ENCODE assay signal across 1 cellular context in genomic region chr17:42281571-42282096, GRCh38.
TF ChIP-seq lines count a peak whose summit lies in the region.

No MANE protein-coding gene starts in this region.

TF ChIP-seq in K562, 482 proteins besides CTCF, POLR2A, EP300 and RAD21 (continued from another document):
- TF ChIP-seq, protein P1, sequence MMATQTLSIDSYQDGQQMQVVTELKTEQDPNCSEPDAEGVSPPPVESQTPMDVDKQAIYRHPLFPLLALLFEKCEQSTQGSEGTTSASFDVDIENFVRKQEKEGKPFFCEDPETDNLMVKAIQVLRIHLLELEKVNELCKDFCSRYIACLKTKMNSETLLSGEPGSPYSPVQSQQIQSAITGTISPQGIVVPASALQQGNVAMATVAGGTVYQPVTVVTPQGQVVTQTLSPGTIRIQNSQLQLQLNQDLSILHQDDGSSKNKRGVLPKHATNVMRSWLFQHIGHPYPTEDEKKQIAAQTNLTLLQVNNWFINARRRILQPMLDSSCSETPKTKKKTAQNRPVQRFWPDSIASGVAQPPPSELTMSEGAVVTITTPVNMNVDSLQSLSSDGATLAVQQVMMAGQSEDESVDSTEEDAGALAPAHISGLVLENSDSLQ (IDR thresholded peaks at IDR 0.05), result no peak
- TF ChIP-seq CCNT2 (IDR thresholded peaks at IDR 0.05; ENCODE audit: borderline replicate concordance, extremely low read depth, insufficient read length, low read depth, low read length) (no peak), DPF2 (IDR thresholded peaks at IDR 0.05) (no peak), ZNF609 (CRISPR knock-in tag; IDR thresholded peaks at IDR 0.05; ENCODE audit: borderline replicate concordance) (no peak), RBFOX2 (IDR thresholded peaks at IDR 0.05; ENCODE audit: low read depth, low read length) (peak; percentile 48), MCM7 (IDR thresholded peaks at IDR 0.05) (no peak), ZBTB1 (CRISPR knock-in tag; IDR thresholded peaks at IDR 0.05; ENCODE audit: borderline replicate concordance, low read depth) (no peak), SMAD2 (IDR thresholded peaks at IDR 0.05; ENCODE audit: low read depth, low read length) (no peak), CBX2 (IDR thresholded peaks at IDR 0.05; ENCODE audit: insufficient read depth, low read length, poor library complexity, severe bottlenecking) (no peak), GTF3C2 (IDR thresholded peaks at IDR 0.05; ENCODE audit: borderline replicate concordance, extremely low read depth, insufficient read length) (no peak), HNRNPUL1 (IDR thresholded peaks at IDR 0.05; ENCODE audit: low read length) (no peak), NONO (IDR thresholded peaks at IDR 0.05; ENCODE audit: low read depth in 2 of 2, low read length in 1 of 2) (no peak), PTBP1 (IDR thresholded peaks at IDR 0.05; ENCODE audit: low read depth, low read length) (0 out of 2 replicates have a peak, but pooled peaks have one; percentile 56), PURB (CRISPR knock-in tag; IDR thresholded peaks at IDR 0.05; ENCODE audit: low read depth) (no peak), SAP30 (IDR thresholded peaks at IDR 0.05; ENCODE audit: borderline replicate concordance, insufficient read depth, low read depth, low read length, poor library complexity, severe bottlenecking) (no peak), SMARCA5 (IDR thresholded peaks at IDR 0.05) (no peak), ZNF384 (IDR thresholded peaks at IDR 0.05; ENCODE audit: low read depth, low read length) (no peak), NFRKB (IDR thresholded peaks at IDR 0.05; ENCODE audit: low read depth) (no peak), KAT2B (IDR thresholded peaks at IDR 0.05; ENCODE audit: low read depth, low read length) (no peak), KLF10 (CRISPR knock-in tag; IDR thresholded peaks at IDR 0.05) (no peak), ZNF133 (CRISPR knock-in tag; IDR thresholded peaks at IDR 0.05) (no peak), THRAP3 (IDR thresholded peaks at IDR 0.05; ENCODE audit: borderline replicate concordance) (no peak), PHB2 (IDR thresholded peaks at IDR 0.05; ENCODE audit: low read depth) (no peak), ZNF717 (CRISPR knock-in tag; IDR thresholded peaks at IDR 0.05) (no peak)
- TF ChIP-seq, protein P2, sequence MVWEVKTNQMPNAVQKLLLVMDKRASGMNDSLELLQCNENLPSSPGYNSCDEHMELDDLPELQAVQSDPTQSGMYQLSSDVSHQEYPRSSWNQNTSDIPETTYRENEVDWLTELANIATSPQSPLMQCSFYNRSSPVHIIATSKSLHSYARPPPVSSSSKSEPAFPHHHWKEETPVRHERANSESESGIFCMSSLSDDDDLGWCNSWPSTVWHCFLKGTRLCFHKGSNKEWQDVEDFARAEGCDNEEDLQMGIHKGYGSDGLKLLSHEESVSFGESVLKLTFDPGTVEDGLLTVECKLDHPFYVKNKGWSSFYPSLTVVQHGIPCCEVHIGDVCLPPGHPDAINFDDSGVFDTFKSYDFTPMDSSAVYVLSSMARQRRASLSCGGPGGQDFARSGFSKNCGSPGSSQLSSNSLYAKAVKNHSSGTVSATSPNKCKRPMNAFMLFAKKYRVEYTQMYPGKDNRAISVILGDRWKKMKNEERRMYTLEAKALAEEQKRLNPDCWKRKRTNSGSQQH (CRISPR knock-in tag; IDR thresholded peaks at IDR 0.05), result no peak
- TF ChIP-seq, protein P3, sequence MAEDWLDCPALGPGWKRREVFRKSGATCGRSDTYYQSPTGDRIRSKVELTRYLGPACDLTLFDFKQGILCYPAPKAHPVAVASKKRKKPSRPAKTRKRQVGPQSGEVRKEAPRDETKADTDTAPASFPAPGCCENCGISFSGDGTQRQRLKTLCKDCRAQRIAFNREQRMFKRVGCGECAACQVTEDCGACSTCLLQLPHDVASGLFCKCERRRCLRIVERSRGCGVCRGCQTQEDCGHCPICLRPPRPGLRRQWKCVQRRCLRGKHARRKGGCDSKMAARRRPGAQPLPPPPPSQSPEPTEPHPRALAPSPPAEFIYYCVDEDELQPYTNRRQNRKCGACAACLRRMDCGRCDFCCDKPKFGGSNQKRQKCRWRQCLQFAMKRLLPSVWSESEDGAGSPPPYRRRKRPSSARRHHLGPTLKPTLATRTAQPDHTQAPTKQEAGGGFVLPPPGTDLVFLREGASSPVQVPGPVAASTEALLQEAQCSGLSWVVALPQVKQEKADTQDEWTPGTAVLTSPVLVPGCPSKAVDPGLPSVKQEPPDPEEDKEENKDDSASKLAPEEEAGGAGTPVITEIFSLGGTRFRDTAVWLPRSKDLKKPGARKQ (CRISPR knock-in tag; IDR thresholded peaks at IDR 0.05), result no peak
TF ChIP-seq in K562: peak in this region for 3.
